In the genomic region with DNA sequence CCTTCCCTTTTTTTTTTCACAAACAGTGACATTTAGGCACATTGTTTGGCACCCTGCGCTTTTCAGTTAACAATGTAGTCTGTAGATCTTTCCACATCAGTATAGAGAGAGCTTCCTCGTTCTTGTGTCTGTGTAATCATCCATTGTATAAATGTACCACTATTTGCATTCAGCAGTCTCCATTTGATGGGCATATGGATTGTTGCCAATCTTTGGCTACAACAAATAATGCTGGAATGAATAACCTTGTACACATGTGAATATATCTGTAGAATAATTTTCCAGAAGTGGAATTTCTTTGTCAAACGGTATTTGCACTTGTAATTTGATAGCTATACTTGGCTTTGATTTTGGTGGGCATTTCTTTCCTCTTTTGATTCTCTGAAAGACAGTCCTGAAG, we compare ENCODE assay signal across 22 cellular contexts. TPM values are rescaled to one million over a fixed set of nuclear protein-coding genes. Genes with fewer than 3 reads are reported as not detected.
DNase-seq lines count a peak whose midpoint lies in the region; ATAC-seq, FAIRE-seq and TF ChIP-seq lines count a peak whose summit lies in the region.
"Had no signal": no experiment of that assay in that cellular context is flagged by ENCODE, and none has a peak within 500 bp of the region (broad histone marks: within the 10 kb centered on the region; RNA-seq: fewer than 3 reads in every experiment).

No MANE protein-coding gene starts in this region.

- H3K27ac ChIP-seq in VCaP, result peak overlapping the region; percentile 30

- DNase-seq in NCI-H1105 treated with DMSO at 0.1 percent for 48 hours (lab: John Stamatoyannopoulos, UW) (peak; percentile 27), NCI-H1105 (lab: John Stamatoyannopoulos, UW) (no peak), NCI-H146 treated with DMSO at 0.1 percent for 48 hours (lab: John Stamatoyannopoulos, UW; ENCODE audit: unreplicated experiment) (peak; percentile 6), naive B cell (no peak), urothelium cell line (ENCODE audit: low spot score) (no peak)
- no peak for DNase-seq in activated CD4-positive, CD25-positive, alpha-beta regulatory T cell (lab: John Stamatoyannopoulos, UW)
- DNase-seq: 8988T, DMS 273 treated with DMSO at 0.1 percent for 48 hours, GDM1, H7, HFFc6, IMR-90, NCI-H1048, NCI-H187, NCI-H2171 treated with DMSO at 0.1 percent for 48 hours, NCI-H510A treated with DMSO at 0.1 percent for 48 hours had no signal

- H3K27ac Mint-ChIP-seq in naive B cell, result peak overlapping the region; percentile 1 to 97 (median 67)
- H3K27ac Mint-ChIP-seq: HFFc6 had no signal

- TF ChIP-seq CTCF in VCaP (conservative IDR thresholded peaks at IDR 0.05), result no peak

- no peaks in the 10 kb centered on the region for H3K27me3 Mint-ChIP-seq in naive B cell

- peaks cover 0 to 2% (median 0%) of the 10 kb centered on the region in 7 donors for H3K9me3 Mint-ChIP-seq in naive B cell
- H3K9me3 Mint-ChIP-seq: HFFc6 had no signal

- no peak for ATAC-seq in naive B cell (ENCODE audit: low read depth in 2 of 2)
- no peak for ATAC-seq in HG02763 (IDR thresholded peaks at IDR 0.05; ENCODE audit: unreplicated experiment)
- ATAC-seq: Panc1, Right ventricle myocardium inferior had no signal

- peaks cover 47 to 63% (median 53%) of the 10 kb centered on the region in 3 donors for H3K4me1 Mint-ChIP-seq in naive B cell

- peaks cover 60 to 85% of the 10 kb centered on the region in 2 donors for H3K36me3 Mint-ChIP-seq in naive B cell

- peak overlapping the region in 2 of 8 donors; percentile 2 to 4 for H3K4me3 Mint-ChIP-seq in naive B cell
- H3K4me3 Mint-ChIP-seq: HFFc6 had no signal

- FAIRE-seq in urothelium cell line (lab: Jason Lieb, UNC), result no peak
- FAIRE-seq: HTR-8/SVneo had no signal

RNA-seq across cellular contexts. Expression of a gene that starts 17.1 kb away (rescaled TPM):
- 10 to 100 TPM; 40.6 to 96.5 (median 79.1) TPM for polyA plus RNA-seq in naive B cell (ENCODE audit: low read depth in 6 of 6)
- polyA plus RNA-seq: AG04450, IMR-90 had no signal

RNA-seq across cellular contexts. Expression of a gene that starts 23.7 kb away (rescaled TPM):
- 10 to 100 TPM in 5 of 6 donors, 1 to 10 TPM in 1; 7.1 to 21.0 (median 12.9) TPM for polyA plus RNA-seq in naive B cell (ENCODE audit: low read depth in 6 of 6)

RNA-seq across cellular contexts. Expression of a gene that starts 52.9 kb away (rescaled TPM):
- polyA plus RNA-seq in naive B cell (ENCODE audit: low read depth in 6 of 6), result 10 to 100 TPM; 32.9 to 61.6 (median 44.7) TPM

Comparison
In these comparisons a context has a peak if more than half of its experiments do, and no peak if none do; other contexts are left out.
1. DNase-seq: peak in NCI-H1105 treated with DMSO at 0.1 percent for 48 hours (single experiment) and NCI-H146 treated with DMSO at 0.1 percent for 48 hours (single experiment); none in NCI-H1105 (single experiment), naive B cell (single experiment), activated CD4-positive, CD25-positive, alpha-beta regulatory T cell (0 of 4) and urothelium cell line (single experiment).